Comparison of ENCODE assay signal across 1 cellular context in the genomic region with DNA sequence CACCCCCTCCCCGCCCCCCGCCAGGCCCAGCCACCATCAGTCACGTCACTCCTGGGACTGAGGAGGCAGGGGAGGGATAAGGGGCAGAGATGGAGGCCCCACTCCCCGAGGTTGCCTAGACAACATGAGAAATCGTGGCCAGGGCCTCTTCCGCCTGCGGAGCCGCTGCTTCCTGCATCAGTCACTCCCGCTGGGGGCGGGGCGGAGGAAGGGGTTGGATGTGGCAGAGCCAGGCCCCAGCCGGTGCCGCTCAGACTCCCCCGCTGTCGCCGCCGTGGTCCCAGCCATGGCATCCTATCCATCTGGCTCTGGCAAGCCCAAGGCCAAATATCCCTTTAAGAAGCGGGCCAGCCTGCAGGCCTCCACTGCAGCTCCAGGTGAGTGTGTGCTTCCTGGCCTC.
TF ChIP-seq lines count a peak whose summit lies in the region.

No MANE protein-coding gene starts in this region.

TF ChIP-seq in GM12878, 131 proteins besides CTCF, POLR2A, EP300 and RAD21 (continues in another document):
- peak; percentile 15; the same call in 1 of the 3 replicates for TF ChIP-seq POU2F2 (IDR thresholded peaks at IDR 0.05; ENCODE audit: borderline replicate concordance, low read depth, low read length)
- TF ChIP-seq ZNF207 (IDR thresholded peaks at IDR 0.05; ENCODE audit: borderline replicate concordance) = no peak
- TF ChIP-seq CHD4 (IDR thresholded peaks at IDR 0.05) = no peak
- no peak for TF ChIP-seq MYC (IDR thresholded peaks at IDR 0.05; ENCODE audit: insufficient read depth, insufficient read length, insufficient replicate concordance, low read length, severe bottlenecking)
- no peak for TF ChIP-seq YBX1 (IDR thresholded peaks at IDR 0.05)
- no peak for TF ChIP-seq MLLT1 (IDR thresholded peaks at IDR 0.05)
- TF ChIP-seq ZNF592 (IDR thresholded peaks at IDR 0.05) = no peak
- no peak for TF ChIP-seq BCL11A (IDR thresholded peaks at IDR 0.05; ENCODE audit: low read depth, low read length)
- TF ChIP-seq, protein P1, sequence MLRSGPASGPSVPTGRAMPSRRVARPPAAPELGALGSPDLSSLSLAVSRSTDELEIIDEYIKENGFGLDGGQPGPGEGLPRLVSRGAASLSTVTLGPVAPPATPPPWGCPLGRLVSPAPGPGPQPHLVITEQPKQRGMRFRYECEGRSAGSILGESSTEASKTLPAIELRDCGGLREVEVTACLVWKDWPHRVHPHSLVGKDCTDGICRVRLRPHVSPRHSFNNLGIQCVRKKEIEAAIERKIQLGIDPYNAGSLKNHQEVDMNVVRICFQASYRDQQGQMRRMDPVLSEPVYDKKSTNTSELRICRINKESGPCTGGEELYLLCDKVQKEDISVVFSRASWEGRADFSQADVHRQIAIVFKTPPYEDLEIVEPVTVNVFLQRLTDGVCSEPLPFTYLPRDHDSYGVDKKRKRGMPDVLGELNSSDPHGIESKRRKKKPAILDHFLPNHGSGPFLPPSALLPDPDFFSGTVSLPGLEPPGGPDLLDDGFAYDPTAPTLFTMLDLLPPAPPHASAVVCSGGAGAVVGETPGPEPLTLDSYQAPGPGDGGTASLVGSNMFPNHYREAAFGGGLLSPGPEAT (IDR thresholded peaks at IDR 0.05; ENCODE audit: low read depth) = no peak
- no peak for TF ChIP-seq KAT2A (conservative IDR thresholded peaks at IDR 0.05; ENCODE audit: control insufficient read depth, low read depth, low read length)
- TF ChIP-seq PML (IDR thresholded peaks at IDR 0.05; ENCODE audit: low read length) = no peak
- TF ChIP-seq ATF3 (IDR thresholded peaks at IDR 0.05; ENCODE audit: borderline replicate concordance, extremely low read depth, low read depth, low read length) = no peak
- TF ChIP-seq KLF5 (IDR thresholded peaks at IDR 0.05; ENCODE audit: partially characterized antibody) = no peak
- TF ChIP-seq NR2C2 (IDR thresholded peaks at IDR 0.05; ENCODE audit: borderline replicate concordance, control insufficient read depth, insufficient read length, low read depth) = no peak
- TF ChIP-seq NKRF (conservative IDR thresholded peaks at IDR 0.05) = 0 out of 2 replicates have a peak, but pooled peaks have one; percentile 39
- no peak for TF ChIP-seq IKZF2 (IDR thresholded peaks at IDR 0.05)
- TF ChIP-seq, protein P2, sequence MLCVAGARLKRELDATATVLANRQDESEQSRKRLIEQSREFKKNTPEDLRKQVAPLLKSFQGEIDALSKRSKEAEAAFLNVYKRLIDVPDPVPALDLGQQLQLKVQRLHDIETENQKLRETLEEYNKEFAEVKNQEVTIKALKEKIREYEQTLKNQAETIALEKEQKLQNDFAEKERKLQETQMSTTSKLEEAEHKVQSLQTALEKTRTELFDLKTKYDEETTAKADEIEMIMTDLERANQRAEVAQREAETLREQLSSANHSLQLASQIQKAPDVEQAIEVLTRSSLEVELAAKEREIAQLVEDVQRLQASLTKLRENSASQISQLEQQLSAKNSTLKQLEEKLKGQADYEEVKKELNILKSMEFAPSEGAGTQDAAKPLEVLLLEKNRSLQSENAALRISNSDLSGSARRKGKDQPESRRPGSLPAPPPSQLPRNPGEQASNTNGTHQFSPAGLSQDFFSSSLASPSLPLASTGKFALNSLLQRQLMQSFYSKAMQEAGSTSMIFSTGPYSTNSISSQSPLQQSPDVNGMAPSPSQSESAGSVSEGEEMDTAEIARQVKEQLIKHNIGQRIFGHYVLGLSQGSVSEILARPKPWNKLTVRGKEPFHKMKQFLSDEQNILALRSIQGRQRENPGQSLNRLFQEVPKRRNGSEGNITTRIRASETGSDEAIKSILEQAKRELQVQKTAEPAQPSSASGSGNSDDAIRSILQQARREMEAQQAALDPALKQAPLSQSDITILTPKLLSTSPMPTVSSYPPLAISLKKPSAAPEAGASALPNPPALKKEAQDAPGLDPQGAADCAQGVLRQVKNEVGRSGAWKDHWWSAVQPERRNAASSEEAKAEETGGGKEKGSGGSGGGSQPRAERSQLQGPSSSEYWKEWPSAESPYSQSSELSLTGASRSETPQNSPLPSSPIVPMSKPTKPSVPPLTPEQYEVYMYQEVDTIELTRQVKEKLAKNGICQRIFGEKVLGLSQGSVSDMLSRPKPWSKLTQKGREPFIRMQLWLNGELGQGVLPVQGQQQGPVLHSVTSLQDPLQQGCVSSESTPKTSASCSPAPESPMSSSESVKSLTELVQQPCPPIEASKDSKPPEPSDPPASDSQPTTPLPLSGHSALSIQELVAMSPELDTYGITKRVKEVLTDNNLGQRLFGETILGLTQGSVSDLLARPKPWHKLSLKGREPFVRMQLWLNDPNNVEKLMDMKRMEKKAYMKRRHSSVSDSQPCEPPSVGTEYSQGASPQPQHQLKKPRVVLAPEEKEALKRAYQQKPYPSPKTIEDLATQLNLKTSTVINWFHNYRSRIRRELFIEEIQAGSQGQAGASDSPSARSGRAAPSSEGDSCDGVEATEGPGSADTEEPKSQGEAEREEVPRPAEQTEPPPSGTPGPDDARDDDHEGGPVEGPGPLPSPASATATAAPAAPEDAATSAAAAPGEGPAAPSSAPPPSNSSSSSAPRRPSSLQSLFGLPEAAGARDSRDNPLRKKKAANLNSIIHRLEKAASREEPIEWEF (IDR thresholded peaks at IDR 0.05; ENCODE audit: insufficient replicate concordance, low read depth, low read length) = no peak
- no peak for TF ChIP-seq ZNF622 (IDR thresholded peaks at IDR 0.05)
- TF ChIP-seq YY1 (IDR thresholded peaks at IDR 0.05; ENCODE audit: low read depth, low read length) = peak; percentile 50
- 0 out of 2 replicates have a peak, but pooled peaks have one; percentile 4 for TF ChIP-seq RUNX3 (IDR thresholded peaks at IDR 0.05; ENCODE audit: low read length)
- TF ChIP-seq EGR1 (IDR thresholded peaks at IDR 0.05; ENCODE audit: borderline replicate concordance in 1 of 2, low read depth in 2 of 2, low read length in 2 of 2) = no peak
- no peak for TF ChIP-seq TBL1XR1 (IDR thresholded peaks at IDR 0.05; ENCODE audit: low read depth, low read length)
- TF ChIP-seq BRCA1 (IDR thresholded peaks at IDR 0.05; ENCODE audit: low read depth, low read length) = no peak
- no peak for TF ChIP-seq SMAD1 (IDR thresholded peaks at IDR 0.05; ENCODE audit: low read depth, partially characterized antibody)
- no peak for TF ChIP-seq SUPT20H (IDR thresholded peaks at IDR 0.05; ENCODE audit: borderline replicate concordance, control insufficient read depth, low read depth, low read length)
- TF ChIP-seq BHLHE40 (IDR thresholded peaks at IDR 0.05; ENCODE audit: borderline replicate concordance in 1 of 2, low read depth in 2 of 2, low read length in 1 of 2) = peak; percentile 29 to 42; a peak in 1 of 4 replicates
- no peak for TF ChIP-seq SREBF1 (IDR thresholded peaks at IDR 0.05; ENCODE audit: low read length)
- TF ChIP-seq HDAC2 (IDR thresholded peaks at IDR 0.05) = no peak
- TF ChIP-seq IKZF1 (conservative IDR thresholded peaks at IDR 0.05) = no peak
- TF ChIP-seq PAX5 (IDR thresholded peaks at IDR 0.05; ENCODE audit: borderline replicate concordance, low read depth, low read length) = no peak
- TF ChIP-seq MTA2 (IDR thresholded peaks at IDR 0.05; ENCODE audit: low read depth) = no peak
- TF ChIP-seq NR2F1 (conservative IDR thresholded peaks at IDR 0.05) = no peak
- TF ChIP-seq, protein P3, sequence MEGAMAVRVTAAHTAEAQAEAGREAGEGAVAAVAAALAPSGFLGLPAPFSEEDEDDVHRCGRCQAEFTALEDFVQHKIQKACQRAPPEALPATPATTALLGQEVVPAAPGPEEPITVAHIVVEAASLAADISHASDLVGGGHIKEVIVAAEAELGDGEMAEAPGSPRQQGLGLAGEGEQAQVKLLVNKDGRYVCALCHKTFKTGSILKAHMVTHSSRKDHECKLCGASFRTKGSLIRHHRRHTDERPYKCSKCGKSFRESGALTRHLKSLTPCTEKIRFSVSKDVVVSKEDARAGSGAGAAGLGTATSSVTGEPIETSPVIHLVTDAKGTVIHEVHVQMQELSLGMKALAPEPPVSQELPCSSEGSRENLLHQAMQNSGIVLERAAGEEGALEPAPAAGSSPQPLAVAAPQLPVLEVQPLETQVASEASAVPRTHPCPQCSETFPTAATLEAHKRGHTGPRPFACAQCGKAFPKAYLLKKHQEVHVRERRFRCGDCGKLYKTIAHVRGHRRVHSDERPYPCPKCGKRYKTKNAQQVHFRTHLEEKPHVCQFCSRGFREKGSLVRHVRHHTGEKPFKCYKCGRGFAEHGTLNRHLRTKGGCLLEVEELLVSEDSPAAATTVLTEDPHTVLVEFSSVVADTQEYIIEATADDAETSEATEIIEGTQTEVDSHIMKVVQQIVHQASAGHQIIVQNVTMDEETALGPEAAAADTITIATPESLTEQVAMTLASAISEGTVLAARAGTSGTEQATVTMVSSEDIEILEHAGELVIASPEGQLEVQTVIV (IDR thresholded peaks at IDR 0.05; ENCODE audit: borderline replicate concordance, partially characterized antibody) = peak; percentile 41
- TF ChIP-seq ZSCAN29 (IDR thresholded peaks at IDR 0.05) = no peak
- TF ChIP-seq GATAD2B (conservative IDR thresholded peaks at IDR 0.05; ENCODE audit: low read depth) = peak; percentile 41
- TF ChIP-seq CREM (IDR thresholded peaks at IDR 0.05; ENCODE audit: low read depth) = no peak
